ENCODE assay signal across 13 cellular contexts in genomic region chr3:29486087-29486486, GRCh38.
DNase-seq lines count a peak whose midpoint lies in the region; ATAC-seq and TF ChIP-seq lines count a peak whose summit lies in the region.
"Had no signal": no experiment of that assay in that cellular context is flagged by ENCODE, and none has a peak within 500 bp of the region (broad histone marks: within the 10 kb centered on the region; RNA-seq: fewer than 3 reads in every experiment).

No MANE protein-coding gene starts in this region.

- no peaks in the 10 kb centered on the region for H4K20me1 ChIP-seq in fibroblast of lung (ENCODE audit: control insufficient read depth, extremely low read depth, insufficient read depth, low read length)
- H4K20me1 ChIP-seq: BLaER1 had no signal

- no peak for DNase-seq in heart left ventricle
- DNase-seq in left ventricle myocardium superior = no peak
- DNase-seq in NCI-H526 (lab: John Stamatoyannopoulos, UW) = peak; percentile 34 to 42
- DNase-seq in fibroblast of lung (ENCODE audit: low read depth in 2 of 2) = peak; percentile 84 to 91
- no peak for DNase-seq in activated CD4-positive, alpha-beta memory T cell treated with anti-CD3 and anti-CD28 coated beads, Interleukin-2, amount 10 ng/mL, durations not matched to agents 7 days and 5 days
- no peak for DNase-seq in stimulated activated naive CD4-positive, alpha-beta T cell treated with Interleukin-2 at 50 U/mL for 16 hours (lab: John Stamatoyannopoulos, UW)
- DNase-seq in NCI-H524 treated with DMSO at 0.1 percent for 48 hours (lab: John Stamatoyannopoulos, UW) = no peak
- DNase-seq: activated naive CD4-positive, alpha-beta T cell; NCI-H524 had no signal

- H3K4me3 ChIP-seq in heart left ventricle = no peak overlapping the region
- no peak overlapping the region for H3K4me3 ChIP-seq in fibroblast of lung (replicated peaks in 1 of 4; ENCODE audit: control extremely low read depth in 1 of 4, insufficient read depth in 1 of 4, low read depth in 3 of 4, low read length in 4 of 4)
- H3K4me3 ChIP-seq: BLaER1 had no signal

- TF ChIP-seq CTCF in heart left ventricle (IDR thresholded peaks at IDR 0.05) (no peak), fibroblast of lung (conservative IDR thresholded peaks at IDR 0.05 in 1 of 2, IDR thresholded peaks at IDR 0.05 in 1 of 2; ENCODE audit: low read depth in 1 of 2, low read length in 2 of 2) (no peak)

- 77 to 85% (median 80%) methylated on average over 6 of the region's 6 CpGs for WGBS in heart left ventricle, 4 donors

- H3K36me3 Mint-ChIP-seq in activated CD4-positive, alpha-beta memory T cell treated with anti-CD3 and anti-CD28 coated beads, Interleukin-2, amount 10 ng/mL, durations not matched to agents 7 days and 5 days (ENCODE audit: low read depth) = no peaks in the 10 kb centered on the region

- H3K27ac ChIP-seq in heart left ventricle (no peak overlapping the region), fibroblast of lung (ENCODE audit: insufficient read depth, low read length) (no peak overlapping the region)
- H3K27ac ChIP-seq: BLaER1, HL-60 had no signal

- H3K9ac ChIP-seq in fibroblast of lung (ENCODE audit: insufficient read depth, low read length) = no peak overlapping the region
- H3K9ac ChIP-seq: BLaER1 had no signal

- POLR2A ChIA-PET in activated CD4-positive, alpha-beta memory T cell treated with anti-CD3 and anti-CD28 coated beads, Interleukin-2, amount 10 ng/mL, durations not matched to agents 7 days and 5 days (lab: Charles Lee) = no interaction called here

- TF ChIP-seq POLR2A in heart left ventricle (IDR thresholded peaks at IDR 0.05) = no peak

- no peaks in the 10 kb centered on the region for H3K27me3 Mint-ChIP-seq in activated CD4-positive, alpha-beta memory T cell treated with anti-CD3 and anti-CD28 coated beads, Interleukin-2, amount 10 ng/mL, durations not matched to agents 7 days and 5 days

- H2AFZ ChIP-seq in fibroblast of lung (ENCODE audit: low read length) = no peak overlapping the region

- H3K36me3 ChIP-seq in heart left ventricle = peaks cover 0 to 30% (median 3%) of the 10 kb centered on the region in 9 donors
- no peaks in the 10 kb centered on the region for H3K36me3 ChIP-seq in fibroblast of lung (ENCODE audit: control insufficient read depth, insufficient read depth, low read length)
- H3K36me3 ChIP-seq: BLaER1 had no signal

- CTCF ChIA-PET in activated CD4-positive, alpha-beta memory T cell treated with anti-CD3 and anti-CD28 coated beads, Interleukin-2, amount 10 ng/mL, durations not matched to agents 7 days and 5 days (lab: Charles Lee) = no interaction called here

- H3K27me3 ChIP-seq in heart left ventricle (no peaks in the 10 kb centered on the region), fibroblast of lung (ENCODE audit: control insufficient read depth, insufficient read depth, low read length) (no peaks in the 10 kb centered on the region)
- H3K27me3 ChIP-seq: BLaER1 had no signal

- intact Hi-C loops in heart left ventricle (cut with DNase I) (no loop called here), left ventricle myocardium superior (cut with micrococcal nuclease) (loop anchor here (5.0 kb wide), 1 partner anchor 739 kb away; no protein-coding TSS in a partner anchor)

- ATAC-seq in heart left ventricle = peak in 3 of 4 donors; percentile 37 to 54 (median 52)
- ATAC-seq in left ventricle myocardium superior = no peak
- ATAC-seq in HG03571 (IDR thresholded peaks at IDR 0.05; ENCODE audit: unreplicated experiment) = no peak
- ATAC-seq: HCT116 had no signal

- H3K9me3 ChIP-seq in heart left ventricle (no peaks in the 10 kb centered on the region), fibroblast of lung (ENCODE audit: control insufficient read depth, insufficient read depth, low read depth, low read length) (no peaks in the 10 kb centered on the region)
- H3K9me3 ChIP-seq: BLaER1 had no signal

- no peaks in the 10 kb centered on the region for H3K79me2 ChIP-seq in fibroblast of lung (ENCODE audit: control insufficient read depth, insufficient read depth, low read length)

- no peak overlapping the region for H3K4me2 ChIP-seq in fibroblast of lung (ENCODE audit: extremely low read depth, insufficient read depth, low read length)
- H3K4me2 ChIP-seq: BLaER1 had no signal

- H3K9me3 Mint-ChIP-seq in activated CD4-positive, alpha-beta memory T cell treated with anti-CD3 and anti-CD28 coated beads, Interleukin-2, amount 10 ng/mL, durations not matched to agents 7 days and 5 days = peaks cover 7% of the 10 kb centered on the region

- H3K4me3 Mint-ChIP-seq in activated CD4-positive, alpha-beta memory T cell treated with anti-CD3 and anti-CD28 coated beads, Interleukin-2, amount 10 ng/mL, durations not matched to agents 7 days and 5 days = no peak overlapping the region

- no peak overlapping the region for H3K27ac Mint-ChIP-seq in activated CD4-positive, alpha-beta memory T cell treated with anti-CD3 and anti-CD28 coated beads, Interleukin-2, amount 10 ng/mL, durations not matched to agents 7 days and 5 days

- H3K4me1 ChIP-seq in heart left ventricle (peaks cover 0 to 15% (median 1%) of the 10 kb centered on the region in 12 donors), fibroblast of lung (ENCODE audit: control insufficient read depth, extremely low read depth, insufficient read depth, low read length) (no peaks in the 10 kb centered on the region)
- H3K4me1 ChIP-seq: BLaER1 had no signal

- no peaks in the 10 kb centered on the region for H3K4me1 Mint-ChIP-seq in activated CD4-positive, alpha-beta memory T cell treated with anti-CD3 and anti-CD28 coated beads, Interleukin-2, amount 10 ng/mL, durations not matched to agents 7 days and 5 days

Comparison
In these comparisons a context has a peak if more than half of its experiments do, and no peak if none do; other contexts are left out.
1. ATAC-seq: peak in heart left ventricle (3 of 4); none in left ventricle myocardium superior (single experiment) and HG03571 (single experiment).
2. DNase-seq: peak in NCI-H526 (2 of 2) and fibroblast of lung (2 of 2); none in heart left ventricle (0 of 5), left ventricle myocardium superior (single experiment), activated CD4-positive, alpha-beta memory T cell treated with anti-CD3 and anti-CD28 coated beads, Interleukin-2, amount 10 ng/mL, durations not matched to agents 7 days and 5 days (single experiment), stimulated activated naive CD4-positive, alpha-beta T cell treated with Interleukin-2 at 50 U/mL for 16 hours (single experiment) and NCI-H524 treated with DMSO at 0.1 percent for 48 hours (single experiment).